ENCODE assay signal across 9 cellular contexts in the genomic region with DNA sequence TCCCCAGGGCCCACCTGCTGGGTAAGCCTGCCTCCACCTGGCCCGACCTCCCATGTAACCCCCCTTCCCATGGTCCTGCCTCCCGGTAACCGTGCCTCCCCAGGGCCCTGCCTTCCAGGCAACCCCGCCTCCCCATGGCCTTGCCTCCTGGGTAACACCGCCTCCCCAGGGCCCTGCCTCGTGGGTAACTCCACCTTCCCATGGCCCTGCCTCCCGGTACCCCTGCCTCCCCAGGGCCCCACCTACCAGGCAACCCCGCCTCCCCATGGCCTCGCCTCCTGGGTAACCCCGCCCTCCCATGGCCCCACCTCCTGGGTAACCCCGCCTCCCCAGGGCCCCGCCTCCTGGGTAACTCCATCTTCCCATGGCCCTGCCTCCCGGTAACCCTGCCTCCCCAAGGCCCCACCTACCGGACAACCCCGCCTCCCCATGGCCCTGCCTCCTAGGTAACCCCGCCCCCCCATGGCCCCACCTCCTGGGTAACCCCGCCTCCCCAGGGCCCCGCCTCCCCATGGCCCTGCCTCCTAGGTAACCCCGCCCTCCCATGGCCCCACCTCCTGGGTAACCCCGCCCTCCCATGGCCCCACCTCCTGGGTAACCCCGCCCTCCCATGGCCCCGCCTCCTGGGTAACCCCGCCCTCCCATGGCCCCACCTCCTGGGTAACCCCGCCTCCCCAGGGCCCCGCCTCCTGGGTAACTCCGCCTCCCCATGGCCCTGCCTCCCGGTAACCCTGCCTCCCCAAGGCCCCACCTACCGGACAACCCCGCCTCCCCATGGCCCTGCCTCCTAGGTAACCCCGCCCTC. TPM values are rescaled to one million over a fixed set of nuclear protein-coding genes. Genes with fewer than 3 reads are reported as not detected.
DNase-seq lines count a peak whose midpoint lies in the region; FAIRE-seq and TF ChIP-seq lines count a peak whose summit lies in the region.
"Not testable (repeated sequence)": the region's sequence is repeated elsewhere in the genome, so short reads cannot be mapped to it uniquely, and the experiment has no call there.
"Had no signal": no experiment of that assay in that cellular context is flagged by ENCODE, and none has a peak within 500 bp of the region (broad histone marks: within the 10 kb centered on the region; RNA-seq: fewer than 3 reads in every experiment).

No MANE protein-coding gene starts in this region.

- H3K27ac ChIP-seq in H1 (ENCODE audit: low read depth, low read length), result not testable (repeated sequence)

- TF ChIP-seq RAD21 in H1 (IDR thresholded peaks at IDR 0.05 in 1 of 2, conservative IDR thresholded peaks at IDR 0.05 in 1 of 2; ENCODE audit: low read depth in 2 of 2, low read length in 2 of 2), result not testable (repeated sequence)

- CTCF ChIA-PET in H1 (lab: Charles Lee; ENCODE audit: partially characterized antibody), result interaction anchor here (1.7 to 7.5 kb wide), 2 partner anchors 10 to 15 kb away, joined by 12 to 72 read pairs; no protein-coding TSS in a partner anchor

- POLR2A ChIA-PET in H1 (lab: Charles Lee; ENCODE audit: partially characterized antibody), result not testable (repeated sequence)

- not testable (repeated sequence) for H2BK15ac ChIP-seq in H1 (ENCODE audit: low read length)

- no CpG with 5 or more reads among the region's 30 CpGs for WGBS in H1 (ENCODE audit: extremely low coverage in 1 of 2, insufficient coverage in 1 of 2, insufficient read length in 1 of 2, insufficient replicate concordance in 2 of 2, low coverage in 1 of 2, low lambda C conversion rate in 2 of 2, missing lambda C conversion rate in 1 of 2), 2 experiments

- not testable (repeated sequence) for H3K4me3 ChIP-seq in H1 (ENCODE audit: extremely low read depth in 1 of 4, insufficient read depth in 2 of 4, low read depth in 3 of 4, low read length in 4 of 4)

- H4K5ac ChIP-seq in H1 (ENCODE audit: insufficient read length, low read depth, low read length), result not testable (repeated sequence)

- not testable (repeated sequence) for H3K9ac ChIP-seq in H1 (replicated peaks in 1 of 4; ENCODE audit: extremely low read depth in 1 of 4, low read depth in 3 of 4, low read length in 3 of 4)

- H3K79me2 ChIP-seq in H1 (ENCODE audit: control insufficient read depth in 1 of 2, insufficient read depth in 2 of 2, low read length in 2 of 2), result not testable (repeated sequence)

- not testable (repeated sequence) for H2AFZ ChIP-seq in H1 (ENCODE audit: low read length)

- H3K4me1 Mint-ChIP-seq in nephron progenitor cell, result peaks cover 19% of the 10 kb centered on the region

- H3K14ac ChIP-seq in H1 (ENCODE audit: insufficient read length), result not testable (repeated sequence)

- H3K9me3 ChIP-seq in H1 (ENCODE audit: insufficient read depth in 2 of 2, low read depth in 1 of 2, low read length in 1 of 2), result not testable (repeated sequence)

- H2BK12ac ChIP-seq in H1 (ENCODE audit: low read depth, low read length), result not testable (repeated sequence)

- not testable (repeated sequence) for H3K4me2 ChIP-seq in H1 (ENCODE audit: insufficient read depth in 1 of 2, low read depth in 2 of 2, low read length in 2 of 2)

- H4K91ac ChIP-seq in H1 (replicated peaks; ENCODE audit: insufficient read length, low read length), result not testable (repeated sequence)

- H3K27ac Mint-ChIP-seq in nephron progenitor cell, result not testable (repeated sequence)

- not testable (repeated sequence) for TF ChIP-seq CTCF in GM13976 (IDR thresholded peaks at IDR 0.05; ENCODE audit: borderline replicate concordance, control extremely low read depth, extremely low read depth, insufficient read depth, missing control alignments); H1 (IDR thresholded peaks at IDR 0.05; ENCODE audit: control extremely low read depth in 1 of 3, insufficient read depth in 1 of 3, low read depth in 1 of 3, low read length in 3 of 3); nephron progenitor cell (IDR thresholded peaks at IDR 0.05)

- not testable (repeated sequence) for H2BK5ac ChIP-seq in H1 (ENCODE audit: low read depth, low read length)

- not testable (repeated sequence) for H3K18ac ChIP-seq in H1 (ENCODE audit: extremely low read depth, low read length)

- H3K4ac ChIP-seq in H1 (replicated peaks; ENCODE audit: insufficient read length, low read depth, low read length), result not testable (repeated sequence)

- in situ Hi-C loops in GM13976 (cut with MboI; ENCODE audit: low sequenced_read_pairs, unreplicated experiment), result not testable (repeated sequence)

- not testable (repeated sequence) for H3K23ac ChIP-seq in H1 (ENCODE audit: insufficient read length)

- H3K23me2 ChIP-seq in H1 (ENCODE audit: low read depth, low read length), result not testable (repeated sequence)

- not testable (repeated sequence) for H3K79me1 ChIP-seq in H1 (ENCODE audit: low read depth, low read length)

- DNase-seq in GM13976 (ENCODE audit: low spot score), result peak; percentile 66
- peak; percentile 62 for DNase-seq in T follicular helper cell (ENCODE audit: low read depth)
- DNase-seq in activated CD4-positive, alpha-beta T cell treated with anti-CD3 and anti-CD28 coated beads, Interleukin-2, amount 50 U/mL, for 4 hours, result peak; percentile 5 to 19
- peak; percentile 89 for DNase-seq in activated effector memory CD4-positive, alpha-beta T cell treated with anti-CD3 and anti-CD28 coated beads, Interleukin-2, amount 50 U/mL, for 16 hours
- not testable (repeated sequence) for DNase-seq in H1 (ENCODE audit: low read depth in 1 of 2, low spot score in 2 of 2)
- DNase-seq in nephron progenitor cell, result peak; percentile 30
- DNase-seq in stimulated activated CD8-positive, alpha-beta memory T cell treated with anti-CD3 and anti-CD28 coated beads, Interleukin-12 subunit alpha, Interleukin-12 subunit beta, amount 100 ng/mL, for 1 hour (ENCODE audit: low read depth), result peak; percentile 32

- not testable (repeated sequence) for H3K4me1 ChIP-seq in H1 (replicated peaks in 1 of 4; ENCODE audit: control insufficient read depth in 3 of 4, insufficient read depth in 4 of 4, low read length in 3 of 4)

- 0 out of 2 replicates have a peak overlapping the region, but pooled peaks have one; percentile 18 for H4K8ac ChIP-seq in H1 (ENCODE audit: extremely low read depth, insufficient read depth, low read length)

- not testable (repeated sequence) for H3K9me3 Mint-ChIP-seq in nephron progenitor cell

- not testable (repeated sequence) for TF ChIP-seq POLR2A in H1 (IDR thresholded peaks at IDR 0.05; ENCODE audit: control extremely low read depth in 1 of 2, low read depth in 2 of 2, low read length in 2 of 2)

- TF ChIP-seq EP300 in H1 (IDR thresholded peaks at IDR 0.05; ENCODE audit: borderline replicate concordance in 1 of 2, low read depth in 2 of 2, low read length in 2 of 2), result not testable (repeated sequence)

- H2BK120ac ChIP-seq in H1 (replicated peaks; ENCODE audit: low read depth, low read length), result not testable (repeated sequence)

- H2BK20ac ChIP-seq in H1 (ENCODE audit: low read length), result not testable (repeated sequence)

- H4K20me1 ChIP-seq in H1 (replicated peaks in 1 of 2; ENCODE audit: control insufficient read depth in 1 of 2, insufficient read depth in 2 of 2, low read length in 2 of 2), result not testable (repeated sequence)

- H3K27me3 Mint-ChIP-seq in nephron progenitor cell (ENCODE audit: low read depth, poor library complexity), result peaks cover 17% of the 10 kb centered on the region

- not testable (repeated sequence) for FAIRE-seq in H1 (lab: Jason Lieb, UNC)

- H3K36me3 Mint-ChIP-seq in nephron progenitor cell (ENCODE audit: low read depth), result not testable (repeated sequence)

- not testable (repeated sequence) for H3K27me3 ChIP-seq in H1 (replicated peaks in 1 of 4; ENCODE audit: control insufficient read depth in 3 of 4, extremely low read depth in 1 of 4, insufficient read depth in 3 of 4, low read length in 3 of 4)

- not testable (repeated sequence) for H3K36me3 ChIP-seq in H1 (ENCODE audit: control insufficient read depth in 2 of 4, insufficient read depth in 4 of 4, low read length in 3 of 4)

- not testable (repeated sequence) for H3K4me3 Mint-ChIP-seq in nephron progenitor cell

- H3K56ac ChIP-seq in H1 (replicated peaks; ENCODE audit: insufficient read length, low read depth, low read length), result not testable (repeated sequence)

- H2AK5ac ChIP-seq in H1 (ENCODE audit: low read depth, low read length), result not testable (repeated sequence)

RNA-seq across cellular contexts. Expression of a gene that starts 17.9 kb away (rescaled TPM):
- total RNA-seq in H1 (2021; fragmentation: NEBNext Ultra II Directional; extraction: Animal tissue kit (Norgen Biotek cat#: 25700)), result 0.23 and 0.24 TPM in 2 replicates
- 0.72 and 1.2 TPM in 2 replicates for polyA plus RNA-seq in H1 (2011; rRNA removed)
- 0.80 TPM for polyA plus RNA-seq in H1 (2011; cell fraction: cytosol; rRNA removed)
- polyA plus RNA-seq in H1 (2011; cell fraction: nucleus; rRNA removed), result 0.93 TPM
- polyA plus RNA-seq in H1 (2012, experiment 1 of 2), result 0.29 to 1.2 TPM (median 0.74 TPM) in 4 replicates
- polyA plus RNA-seq in H1 (2012, experiment 2 of 2), result 0.31 TPM
- 0.04 TPM for polyA plus RNA-seq in H1 (2013, experiment 1 of 2)
- polyA plus RNA-seq in H1 (2013, experiment 2 of 2), result 0.04 TPM
- polyA minus RNA-seq in H1 (2011; rRNA and poly(A)+ RNA removed), result 0.73 and 1.6 TPM in 2 replicates
- polyA minus RNA-seq in H1 (2011; cell fraction: cytosol; rRNA and poly(A)+ RNA removed), result not detected
- 1.00 TPM for polyA minus RNA-seq in H1 (2011; cell fraction: nucleus; rRNA and poly(A)+ RNA removed)
- total RNA-seq: chondrocyte, neural crest cell had no signal
